Comparison of ENCODE assay signal across 17 cellular contexts in the genomic region with DNA sequence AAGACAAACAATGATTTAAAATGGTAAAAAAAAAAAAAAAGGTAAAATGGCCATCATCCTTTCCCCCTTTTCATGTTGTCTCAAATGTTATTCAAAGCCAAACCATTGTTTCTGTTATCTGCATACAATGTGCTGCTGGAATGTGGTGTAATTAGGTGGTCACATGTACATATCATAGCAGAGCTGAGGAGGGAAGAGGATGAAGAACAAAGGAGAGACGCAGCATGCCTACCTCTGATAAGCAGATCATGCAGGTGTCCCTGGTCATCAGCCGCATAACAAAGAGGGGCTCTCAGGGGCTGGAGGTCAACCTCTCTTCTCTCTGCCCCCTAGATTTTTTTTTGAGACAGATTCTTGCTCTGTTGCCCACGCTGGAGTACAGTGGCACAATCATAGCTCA.
DNase-seq lines count a peak whose midpoint lies in the region; ATAC-seq, FAIRE-seq and TF ChIP-seq lines count a peak whose summit lies in the region.
"Had no signal": no experiment of that assay in that cellular context is flagged by ENCODE, and none has a peak within 500 bp of the region (broad histone marks: within the 10 kb centered on the region; RNA-seq: fewer than 3 reads in every experiment).

No MANE protein-coding gene starts in this region.

- no peak overlapping the region for H3K9ac ChIP-seq in endothelial cell of umbilical vein (replicated peaks; ENCODE audit: extremely low read depth, insufficient read depth, low read length)

- ATAC-seq in GM23338 (peak; percentile 71), WTC11 (peak; percentile 67), heart right ventricle (no peak)
- ATAC-seq in activated CD8-positive, alpha-beta memory T cell treated with anti-CD3 and anti-CD28 coated beads, Interleukin-2, amount 10 ng/mL, durations not matched to agents 7 days and 5 days = no peak
- ATAC-seq: CD8-positive, alpha-beta T cell; K562 had no signal

- H3K4me1 ChIP-seq in GM23338 (ENCODE audit: insufficient read depth) = no peaks in the 10 kb centered on the region
- H3K4me1 ChIP-seq in endothelial cell of umbilical vein (ENCODE audit: control insufficient read depth, extremely low read depth, insufficient read depth, low read length) = no peaks in the 10 kb centered on the region
- peaks cover 0 to 13% (median 0%) of the 10 kb centered on the region in 9 donors for H3K4me1 ChIP-seq in heart right ventricle
- H3K4me1 ChIP-seq: HAP-1 had no signal

- DNase-seq in GM23338 (ENCODE audit: low spot score) (peak; percentile 44), WTC11 (ENCODE audit: low spot score) (no peak), endothelial cell of umbilical vein (ENCODE audit: low read depth, low spot score) (peak; percentile 19), iPS-NIHi7 (ENCODE audit: extremely low spot score) (peak; percentile 35), heart right ventricle (no peak), GM12892 (ENCODE audit: insufficient read length) (no peak), retina (no peak)
- no peak for DNase-seq in activated CD8-positive, alpha-beta memory T cell treated with anti-CD3 and anti-CD28 coated beads, Interleukin-2, amount 10 ng/mL, durations not matched to agents 7 days and 5 days
- DNase-seq: CD8-positive, alpha-beta T cell; COR-L47; DND-41; GDM1 had no signal

- TF ChIP-seq POLR2A in endothelial cell of umbilical vein (IDR thresholded peaks at IDR 0.05; ENCODE audit: low read depth, low read length) = no peak
- no peak for TF ChIP-seq POLR2A in GM12892 (IDR thresholded peaks at IDR 0.05; ENCODE audit: low read depth, low read length)

- no peaks in the 10 kb centered on the region for H3K9me1 ChIP-seq in endothelial cell of umbilical vein (replicated peaks; ENCODE audit: control insufficient read depth, extremely low read depth, insufficient read depth, low read length)

- no peaks in the 10 kb centered on the region for H3K79me2 ChIP-seq in GM23338 (replicated peaks; ENCODE audit: insufficient read depth)
- H3K79me2 ChIP-seq in endothelial cell of umbilical vein (ENCODE audit: control insufficient read depth, insufficient read depth, low read length) = no peaks in the 10 kb centered on the region

- H3K9me3 ChIP-seq in endothelial cell of umbilical vein (replicated peaks; ENCODE audit: control insufficient read depth, insufficient read depth, low read length) (no peaks in the 10 kb centered on the region), heart right ventricle (peaks cover 0 to 34% (median 12%) of the 10 kb centered on the region in 11 donors)
- H3K9me3 ChIP-seq: HAP-1 had no signal

- intact Hi-C loops in endothelial cell of umbilical vein (cut with micrococcal nuclease) = no loop called here
- intact Hi-C loops in heart right ventricle (cut with DNase I) = no loop called here

- H4K20me1 ChIP-seq in GM23338 (replicated peaks; ENCODE audit: insufficient read depth) (no peaks in the 10 kb centered on the region), endothelial cell of umbilical vein (replicated peaks; ENCODE audit: control insufficient read depth, extremely low read depth, insufficient read depth, low read length) (no peaks in the 10 kb centered on the region)

- H3K36me3 ChIP-seq in GM23338 (ENCODE audit: insufficient read depth) (0 out of 2 replicates have a peak, but pooled peaks cover 1% of the 10 kb centered on the region), endothelial cell of umbilical vein (ENCODE audit: control insufficient read depth in 2 of 2, extremely low read depth in 1 of 2, insufficient read depth in 2 of 2, low read length in 2 of 2) (no peaks in the 10 kb centered on the region), heart right ventricle (no peaks in the 10 kb centered on the region)
- H3K36me3 ChIP-seq: HAP-1 had no signal

- H3K4me3 ChIP-seq in GM23338 = no peak overlapping the region
- no peak overlapping the region for H3K4me3 ChIP-seq in endothelial cell of umbilical vein (replicated peaks in 1 of 3; ENCODE audit: insufficient read depth in 1 of 3, low read depth in 1 of 3, low read length in 3 of 3)
- no peak overlapping the region for H3K4me3 ChIP-seq in heart right ventricle
- H3K4me3 ChIP-seq: HAP-1, K562 had no signal

- H3K27ac Mint-ChIP-seq in GM23338 = no peak overlapping the region
- H3K27ac Mint-ChIP-seq in WTC11 = no peak overlapping the region
- no peak overlapping the region for H3K27ac Mint-ChIP-seq in activated CD8-positive, alpha-beta memory T cell treated with anti-CD3 and anti-CD28 coated beads, Interleukin-2, amount 10 ng/mL, durations not matched to agents 7 days and 5 days
- H3K27ac Mint-ChIP-seq: CD14-positive monocyte; CD8-positive, alpha-beta T cell had no signal

- TF ChIP-seq CTCF in GM23338 (conservative IDR thresholded peaks at IDR 0.05; ENCODE audit: low read depth in 2 of 2) (no peak), WTC11 (IDR thresholded peaks at IDR 0.05) (no peak), endothelial cell of umbilical vein (IDR thresholded peaks at IDR 0.05; ENCODE audit: extremely low read depth in 1 of 2, insufficient read depth in 1 of 2, low read depth in 1 of 2, low read length in 2 of 2) (no peak), heart right ventricle (IDR thresholded peaks at IDR 0.05) (no peak)

- POLR2A ChIA-PET in WTC11 (lab: Charles Lee) (interaction anchor here (0.7 kb wide), 1 partner anchor 375 kb away, joined by 3 read pairs; no protein-coding TSS in a partner anchor), endothelial cell of umbilical vein (lab: Charles Lee) (no interaction called here)

- no TSS peak for BruUV-seq in endothelial cell of umbilical vein (replicated peaks; lab: Mats Ljungman, UMichigan)

- H3K27ac ChIP-seq in GM23338 (ENCODE audit: low read depth) (no peak overlapping the region), endothelial cell of umbilical vein (ENCODE audit: insufficient read depth, low read depth, low read length) (no peak overlapping the region), heart right ventricle (no peak overlapping the region)
- H3K27ac ChIP-seq: 22Rv1 had no signal

- H3K9me2 ChIP-seq in GM23338 (ENCODE audit: insufficient read depth) = no peaks in the 10 kb centered on the region; the same call in 1 of the 2 replicates

- H3K27me3 ChIP-seq in GM23338 (ENCODE audit: insufficient read depth) = no peaks in the 10 kb centered on the region
- H3K27me3 ChIP-seq in endothelial cell of umbilical vein (ENCODE audit: control insufficient read depth in 2 of 2, insufficient read depth in 2 of 2, low read length in 2 of 2) = peaks cover 25 to 43% of the 10 kb centered on the region in 2 experiments
- no peaks in the 10 kb centered on the region for H3K27me3 ChIP-seq in heart right ventricle

- H3K27me3 Mint-ChIP-seq in GM23338 (ENCODE audit: insufficient read depth, low read depth, poor library complexity) (no peaks in the 10 kb centered on the region), WTC11 (ENCODE audit: low read depth) (no peaks in the 10 kb centered on the region)
- peaks cover 3% of the 10 kb centered on the region for H3K27me3 Mint-ChIP-seq in activated CD8-positive, alpha-beta memory T cell treated with anti-CD3 and anti-CD28 coated beads, Interleukin-2, amount 10 ng/mL, durations not matched to agents 7 days and 5 days

- H3K36me3 Mint-ChIP-seq in GM23338 (ENCODE audit: low read depth) (0 out of 3 replicates have a peak, but pooled peaks cover 3% of the 10 kb centered on the region), WTC11 (peaks cover 16% of the 10 kb centered on the region)
- no peaks in the 10 kb centered on the region for H3K36me3 Mint-ChIP-seq in activated CD8-positive, alpha-beta memory T cell treated with anti-CD3 and anti-CD28 coated beads, Interleukin-2, amount 10 ng/mL, durations not matched to agents 7 days and 5 days
- H3K36me3 Mint-ChIP-seq: CD14-positive monocyte; CD8-positive, alpha-beta T cell had no signal

- H3K4me2 ChIP-seq in GM23338 (no peak overlapping the region), endothelial cell of umbilical vein (ENCODE audit: insufficient read depth, low read length) (no peak overlapping the region)

- FAIRE-seq in endothelial cell of umbilical vein (lab: Jason Lieb, UNC) (no peak), GM12892 (lab: Jason Lieb, UNC) (no peak)
- FAIRE-seq: D721Med, K562 had no signal

- H3K4me1 Mint-ChIP-seq in GM23338 (peaks cover 12% of the 10 kb centered on the region; the same call in 2 of the 3 replicates), WTC11 (peaks cover 12% of the 10 kb centered on the region)
- no peaks in the 10 kb centered on the region for H3K4me1 Mint-ChIP-seq in activated CD8-positive, alpha-beta memory T cell treated with anti-CD3 and anti-CD28 coated beads, Interleukin-2, amount 10 ng/mL, durations not matched to agents 7 days and 5 days
- H3K4me1 Mint-ChIP-seq: CD14-positive monocyte had no signal

- H3K4me3 Mint-ChIP-seq in GM23338 (no peak overlapping the region), WTC11 (no peak overlapping the region)
- H3K4me3 Mint-ChIP-seq in activated CD8-positive, alpha-beta memory T cell treated with anti-CD3 and anti-CD28 coated beads, Interleukin-2, amount 10 ng/mL, durations not matched to agents 7 days and 5 days = no peak overlapping the region
- H3K4me3 Mint-ChIP-seq: CD14-positive monocyte; CD8-positive, alpha-beta T cell had no signal

- H3K9me3 Mint-ChIP-seq in GM23338 (peaks cover 20% of the 10 kb centered on the region; the same call in 2 of the 3 replicates), WTC11 (peaks cover 37% of the 10 kb centered on the region)
- no peaks in the 10 kb centered on the region for H3K9me3 Mint-ChIP-seq in activated CD8-positive, alpha-beta memory T cell treated with anti-CD3 and anti-CD28 coated beads, Interleukin-2, amount 10 ng/mL, durations not matched to agents 7 days and 5 days (ENCODE audit: low read depth)

- dilution Hi-C loops in endothelial cell of umbilical vein (cut with MboI; ENCODE audit: extremely low pct_ligation_motif_present, low sequenced_read_pairs) = no loop called here

- CTCF ChIA-PET in WTC11 (lab: Charles Lee) = interaction anchor here (0.8 to 1.1 kb wide), 2 partner anchors 13 to 78 kb away, joined by 3 read pairs; no protein-coding TSS in a partner anchor
- CTCF ChIA-PET in endothelial cell of umbilical vein (lab: Charles Lee) = interaction anchor here (0.6 kb wide), 1 partner anchor 22 kb away, joined by 3 read pairs; no protein-coding TSS in a partner anchor
- CTCF ChIA-PET in activated CD8-positive, alpha-beta memory T cell treated with anti-CD3 and anti-CD28 coated beads, Interleukin-2, amount 10 ng/mL, durations not matched to agents 7 days and 5 days (lab: Charles Lee) = no interaction called here

- no peaks in the 10 kb centered on the region for H3F3A ChIP-seq in GM23338 (replicated peaks; ENCODE audit: low read depth)

- H2AFZ ChIP-seq in GM23338 (no peak overlapping the region), endothelial cell of umbilical vein (ENCODE audit: low read depth, low read length) (no peak overlapping the region)

- WGBS in heart right ventricle, 2 donors = 55 to 59% methylated on average over 3 of the region's 3 CpGs

TF ChIP-seq in GM23338, 12 proteins besides CTCF, POLR2A, EP300 and RAD21 (continues in another document):
- no peak for TF ChIP-seq ZNF114 (CRISPR knock-in tag; IDR thresholded peaks at IDR 0.05)
- TF ChIP-seq CREB1 (CRISPR knock-in tag; IDR thresholded peaks at IDR 0.05; ENCODE audit: low read depth) = no peak

TF ChIP-seq in endothelial cell of umbilical vein, 7 proteins besides CTCF, POLR2A, EP300 and RAD21 (continues in another document):
- no peak for TF ChIP-seq MAX (IDR thresholded peaks at IDR 0.05; ENCODE audit: insufficient read depth, insufficient read length)

Comparison
In these comparisons a context has a peak if more than half of its experiments do, and no peak if none do; other contexts are left out.
1. ATAC-seq: peak in GM23338 (single experiment) and WTC11 (single experiment); none in heart right ventricle (0 of 8) and activated CD8-positive, alpha-beta memory T cell treated with anti-CD3 and anti-CD28 coated beads, Interleukin-2, amount 10 ng/mL, durations not matched to agents 7 days and 5 days (single experiment).
2. DNase-seq: peak in GM23338 (single experiment), endothelial cell of umbilical vein (single experiment) and iPS-NIHi7 (single experiment); none in WTC11 (single experiment), heart right ventricle (0 of 2), GM12892 (single experiment), retina (single experiment) and activated CD8-positive, alpha-beta memory T cell treated with anti-CD3 and anti-CD28 coated beads, Interleukin-2, amount 10 ng/mL, durations not matched to agents 7 days and 5 days (single experiment).